In the genomic region with DNA sequence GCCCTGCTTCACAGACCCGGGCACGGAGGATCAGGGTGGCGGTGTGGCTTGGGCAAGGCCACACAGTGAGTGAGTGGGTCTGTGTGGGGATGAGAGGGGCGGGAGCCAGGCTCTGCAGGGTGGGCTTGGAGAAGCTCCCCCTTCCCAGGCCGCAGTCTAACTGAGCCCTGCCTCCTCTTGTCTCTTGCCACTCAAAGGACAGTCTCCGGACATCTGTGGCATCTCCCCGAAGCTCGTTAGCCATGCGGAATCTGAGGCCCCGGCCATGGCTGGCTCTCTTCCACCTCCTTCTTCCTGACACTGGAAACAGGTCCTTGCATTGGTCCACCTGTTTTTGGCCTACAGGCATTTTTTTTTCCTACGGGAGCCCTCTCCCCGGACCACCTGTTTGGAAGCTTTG, we compare ENCODE assay signal across 19 cellular contexts. TPM values are rescaled to one million over a fixed set of nuclear protein-coding genes. Genes with fewer than 3 reads are reported as not detected.
"Had no signal": no experiment of that assay in that cellular context is flagged by ENCODE, and none has a peak within 500 bp of the region (broad histone marks: within the 10 kb centered on the region; RNA-seq: fewer than 3 reads in every experiment).

No MANE protein-coding gene starts in this region.

- H3K9me3 Mint-ChIP-seq: activated CD4-positive, alpha-beta T cell treated with anti-CD3 and anti-CD28 coated beads, Interleukin-2, amount 10 ng/mL, durations not matched to agents 7 days and 5 days; activated naive CD4-positive, alpha-beta T cell treated with anti-CD3 and anti-CD28 coated beads for 36 hours; activated T-helper 17 cell treated with anti-CD3 and anti-CD28 coated beads, Interleukin-2, amount 50 U/mL, for 72 hours; T-helper 2 cell treated with Interferon-gamma antibody and Interleukin-4, amounts not matched to agents 5 μg/mL and 100 μg/mL, for 36 hours had no signal

- H3K27ac ChIP-seq: cardiac muscle cell, tibial nerve, vagina had no signal

- H3K27me3 Mint-ChIP-seq: activated CD4-positive, alpha-beta T cell treated with anti-CD3 and anti-CD28 coated beads, Interleukin-2, amount 10 ng/mL, durations not matched to agents 7 days and 5 days; activated T-helper 17 cell treated with anti-CD3 and anti-CD28 coated beads, Interleukin-2, amount 50 U/mL, for 72 hours had no signal

- H3K9me3 ChIP-seq: tibial nerve, vagina had no signal

- H3K27me3 ChIP-seq: cardiac muscle cell, tibial nerve, vagina had no signal

- FAIRE-seq: astrocyte, colon had no signal

- H3K4me3 ChIP-seq: cardiac muscle cell, tibial nerve, vagina had no signal

- H3K4me3 Mint-ChIP-seq: activated CD4-positive, alpha-beta T cell treated with anti-CD3 and anti-CD28 coated beads, Interleukin-2, amount 10 ng/mL, durations not matched to agents 7 days and 5 days; activated naive CD4-positive, alpha-beta T cell treated with anti-CD3 and anti-CD28 coated beads for 36 hours; activated T-helper 17 cell treated with anti-CD3 and anti-CD28 coated beads, Interleukin-2, amount 50 U/mL, for 72 hours; T-helper 2 cell treated with Interferon-gamma antibody and Interleukin-4, amounts not matched to agents 5 μg/mL and 100 μg/mL, for 36 hours had no signal

- H3K27ac Mint-ChIP-seq: activated CD4-positive, alpha-beta T cell treated with anti-CD3 and anti-CD28 coated beads, Interleukin-2, amount 10 ng/mL, durations not matched to agents 7 days and 5 days; activated naive CD4-positive, alpha-beta T cell treated with anti-CD3 and anti-CD28 coated beads for 36 hours; activated T-helper 17 cell treated with anti-CD3 and anti-CD28 coated beads, Interleukin-2, amount 50 U/mL, for 72 hours; T-helper 2 cell treated with Interferon-gamma antibody and Interleukin-4, amounts not matched to agents 5 μg/mL and 100 μg/mL, for 36 hours had no signal

- ATAC-seq: activated T-helper 17 cell treated with anti-CD3 and anti-CD28 coated beads, Interleukin-2, amount 50 U/mL, for 72 hours; esophagus mucosa had no signal

- DNase-seq: activated CD4-positive, alpha-beta T cell treated with anti-CD3 and anti-CD28 coated beads, Interleukin-2, amount 10 ng/mL, durations not matched to agents 7 days and 5 days; activated CD4-positive, CD25-positive, alpha-beta regulatory T cell; activated CD8-positive, alpha-beta memory T cell treated with anti-CD3 and anti-CD28 coated beads for 24 hours; activated naive CD4-positive, alpha-beta T cell treated with anti-CD3 and anti-CD28 coated beads for 36 hours; mesendoderm; stimulated activated CD4-positive, alpha-beta T cell treated with anti-CD3 and anti-CD28 coated beads, Interleukin-2, amount 100 ng/mL, for 48 hours; stimulated activated naive CD4-positive, alpha-beta T cell; SW 1271 had no signal

- H3K36me3 ChIP-seq: cardiac muscle cell, tibial nerve, vagina had no signal

RNA-seq across cellular contexts. Expression of gene P2RX1, which starts 38.7 kb away (rescaled TPM):
- total RNA-seq: astrocyte, glomerular endothelial cell, kidney epithelial cell, renal cortical epithelial cell had no signal
